In genomic region chr19:19366691-19367396, GRCh38 we compare ENCODE assay signal across 8 cellular contexts. TPM values are rescaled to one million over a fixed set of nuclear protein-coding genes. Genes with fewer than 3 reads are reported as not detected.
DNase-seq lines count a peak whose midpoint lies in the region; ATAC-seq and TF ChIP-seq lines count a peak whose summit lies in the region.

No MANE protein-coding gene starts in this region.

- no peaks in the 10 kb centered on the region for H3K27me3 ChIP-seq in BLaER1 treated with 17β-estradiol and CSF1 and Interleukin-3, amounts not matched to agents 10 nM and 100 nM
- no peaks in the 10 kb centered on the region for H3K27me3 ChIP-seq in Peyer's patch
- H3K27me3 ChIP-seq in ovary: no peaks in the 10 kb centered on the region
- H3K27me3 ChIP-seq in tibial nerve: no peaks in the 10 kb centered on the region

- H3K9me3 ChIP-seq in BLaER1 treated with 17β-estradiol and CSF1 and Interleukin-3, amounts not matched to agents 10 nM and 100 nM (replicated peaks in 1 of 11): no peaks in the 10 kb centered on the region
- H3K9me3 ChIP-seq in Peyer's patch (no peaks in the 10 kb centered on the region), ovary (no peaks in the 10 kb centered on the region), tibial nerve (no peaks in the 10 kb centered on the region)

- H3K9ac ChIP-seq in BLaER1 treated with 17β-estradiol and CSF1 and Interleukin-3, amounts not matched to agents 10 nM and 100 nM: peak overlapping the region in 4 of 11 experiments; percentile 2 to 34 (median 17); a peak in 4 of 22 replicates

- H3K4me3 ChIP-seq in BLaER1 treated with 17β-estradiol and CSF1 and Interleukin-3, amounts not matched to agents 10 nM and 100 nM: no peak overlapping the region
- H3K4me3 ChIP-seq in Jurkat, Clone E6-1 (ENCODE audit: low read length): no peak overlapping the region
- H3K4me3 ChIP-seq in Peyer's patch (peak overlapping the region in 1 of 4 donors; percentile 27), ovary (no peak overlapping the region), tibial nerve (no peak overlapping the region)

- TF ChIP-seq EP300 in ovary (IDR thresholded peaks at IDR 0.05) (no peak), tibial nerve (IDR thresholded peaks at IDR 0.05) (no peak)

- peak; percentile 87 for ATAC-seq in GM19351 (IDR thresholded peaks at IDR 0.05; ENCODE audit: unreplicated experiment)

- H3K4me1 ChIP-seq in BLaER1 treated with 17β-estradiol and CSF1 and Interleukin-3, amounts not matched to agents 10 nM and 100 nM: peaks cover 45 to 66% (median 48%) of the 10 kb centered on the region in 10 experiments
- H3K4me1 ChIP-seq in Peyer's patch (peaks cover 0 to 22% (median 0%) of the 10 kb centered on the region in 4 donors), ovary (ENCODE audit: insufficient read depth) (no peaks in the 10 kb centered on the region), tibial nerve (peaks cover 0 to 20% (median 13%) of the 10 kb centered on the region in 4 donors)

- intact Hi-C loops in ovary (cut with DNase I): loop anchor here (5.0 kb wide), 1 partner anchor 125 kb away; no protein-coding TSS in a partner anchor

- 36 to 44% (median 40%) methylated on average over 12 of the region's 12 CpGs for WGBS in ovary, 3 donors
- 38 to 68% methylated on average over 7 to 12 of the region's 12 CpGs for WGBS in tibial nerve, 2 donors

- H4K20me1 ChIP-seq in BLaER1 treated with 17β-estradiol and CSF1 and Interleukin-3, amounts not matched to agents 10 nM and 100 nM: no peaks in the 10 kb centered on the region

- TF ChIP-seq POLR2A in Peyer's patch (IDR thresholded peaks at IDR 0.05) (no peak), ovary (IDR thresholded peaks at IDR 0.05) (no peak), tibial nerve (IDR thresholded peaks at IDR 0.05) (no peak)

- no peaks in the 10 kb centered on the region for H3K36me3 ChIP-seq in BLaER1 treated with 17β-estradiol and CSF1 and Interleukin-3, amounts not matched to agents 10 nM and 100 nM
- H3K36me3 ChIP-seq in Peyer's patch: no peaks in the 10 kb centered on the region
- no peaks in the 10 kb centered on the region for H3K36me3 ChIP-seq in ovary
- no peaks in the 10 kb centered on the region for H3K36me3 ChIP-seq in tibial nerve

- TF ChIP-seq CTCF in Peyer's patch (IDR thresholded peaks at IDR 0.05) (peak; percentile 88 to 98 (median 97)), ovary (IDR thresholded peaks at IDR 0.05) (peak; percentile 16 to 67 (median 61)), tibial nerve (IDR thresholded peaks at IDR 0.05) (peak; percentile 77 to 93 (median 91))

- peak; percentile 80 for DNase-seq in Jurkat, Clone E6-1 (ENCODE audit: low read depth, low spot score)
- DNase-seq in Peyer's patch (peak; percentile 77 to 91 (median 86)), activated T-helper 1 cell treated with Interleukin-2 at 50 U/mL for 16 hours (ENCODE audit: low read depth) (peak; percentile 53), fibroblast of the conjunctiva (ENCODE audit: low read depth) (peak; percentile 36), ovary (peak in 4 of 5 donors; percentile 37 to 65 (median 59)), tibial nerve (ENCODE audit: low spot score in 2 of 2) (peak; percentile 35 to 37)

- peak overlapping the region; percentile 31 to 62 (median 53); a peak in 21 of 22 replicates for H3K4me2 ChIP-seq in BLaER1 treated with 17β-estradiol and CSF1 and Interleukin-3, amounts not matched to agents 10 nM and 100 nM

- peak overlapping the region in 10 of 11 experiments; percentile 4 to 53 (median 32); a peak in 10 of 22 replicates for H3K27ac ChIP-seq in BLaER1 treated with 17β-estradiol and CSF1 and Interleukin-3, amounts not matched to agents 10 nM and 100 nM
- H3K27ac ChIP-seq in Peyer's patch (peak overlapping the region in 2 of 4 donors; percentile 53 to 77), ovary (no peak overlapping the region), tibial nerve (peak overlapping the region in 2 of 4 donors; percentile 10 to 34)

RNA-seq across cellular contexts. Expression of gene GATAD2A, which starts 38.6 kb away (rescaled TPM):
- 44.0 TPM for polyA plus RNA-seq in Jurkat, Clone E6-1 (2012; ENCODE audit: insufficient read depth, insufficient read length)
- total RNA-seq in Peyer's patch (10 to 100 TPM; 67.8 to 99.9 (median 79.8) TPM), ovary (10 to 100 TPM; 10.7 to 83.0 (median 57.9) TPM), tibial nerve (10 to 100 TPM; 34.1 to 69.6 (median 36.8) TPM)
- 10 to 100 TPM; 13.7 to 18.9 TPM for polyA plus RNA-seq in ovary

RNA-seq across cellular contexts. Expression of gene MAU2, which starts 46.2 kb away (rescaled TPM):
- polyA plus RNA-seq in Jurkat, Clone E6-1 (2012; ENCODE audit: insufficient read depth, insufficient read length): 50.7 TPM
- 100 to 1,000 TPM in 3 of 4 donors, 10 to 100 TPM in 1; 79.3 to 160 (median 130) TPM for total RNA-seq in Peyer's patch
- total RNA-seq in ovary: 10 to 100 TPM; 48.3 to 77.0 (median 61.7) TPM
- 10 to 100 TPM; 12.4 to 33.2 TPM for polyA plus RNA-seq in ovary
- 100 to 1,000 TPM in 2 of 4 donors, 10 to 100 TPM in 2; 56.8 to 108 (median 97.8) TPM for total RNA-seq in tibial nerve

RNA-seq across cellular contexts. Expression of gene SUGP1, which starts 46.5 kb away (rescaled TPM):
- polyA plus RNA-seq in Jurkat, Clone E6-1 (2012; ENCODE audit: insufficient read depth, insufficient read length): 55.2 TPM
- total RNA-seq in Peyer's patch (10 to 100 TPM; 49.5 to 58.6 (median 55.2) TPM), ovary (10 to 100 TPM; 14.7 to 42.9 (median 37.3) TPM), tibial nerve (10 to 100 TPM; 21.6 to 36.0 (median 27.5) TPM)
- 10 to 100 TPM; 27.6 to 29.0 TPM for polyA plus RNA-seq in ovary

Comparison
In these comparisons a context has a peak if more than half of its experiments do, and no peak if none do; other contexts are left out.
1. H3K27ac ChIP-seq: peak in BLaER1 treated with 17β-estradiol and CSF1 and Interleukin-3, amounts not matched to agents 10 nM and 100 nM (10 of 11); none in ovary (0 of 2).
2. DNase-seq: peak in every context shown above with its lines; median percentile 86 in Peyer's patch; 80 in Jurkat, Clone E6-1; 59 in ovary; 53 in activated T-helper 1 cell treated with Interleukin-2 at 50 U/mL for 16 hours; 36 in fibroblast of the conjunctiva; 36 in tibial nerve.
3. Peak in every context shown above with its lines, with median percentiles within 50 percentile points of each other: CTCF ChIP-seq.